In the genomic region with DNA sequence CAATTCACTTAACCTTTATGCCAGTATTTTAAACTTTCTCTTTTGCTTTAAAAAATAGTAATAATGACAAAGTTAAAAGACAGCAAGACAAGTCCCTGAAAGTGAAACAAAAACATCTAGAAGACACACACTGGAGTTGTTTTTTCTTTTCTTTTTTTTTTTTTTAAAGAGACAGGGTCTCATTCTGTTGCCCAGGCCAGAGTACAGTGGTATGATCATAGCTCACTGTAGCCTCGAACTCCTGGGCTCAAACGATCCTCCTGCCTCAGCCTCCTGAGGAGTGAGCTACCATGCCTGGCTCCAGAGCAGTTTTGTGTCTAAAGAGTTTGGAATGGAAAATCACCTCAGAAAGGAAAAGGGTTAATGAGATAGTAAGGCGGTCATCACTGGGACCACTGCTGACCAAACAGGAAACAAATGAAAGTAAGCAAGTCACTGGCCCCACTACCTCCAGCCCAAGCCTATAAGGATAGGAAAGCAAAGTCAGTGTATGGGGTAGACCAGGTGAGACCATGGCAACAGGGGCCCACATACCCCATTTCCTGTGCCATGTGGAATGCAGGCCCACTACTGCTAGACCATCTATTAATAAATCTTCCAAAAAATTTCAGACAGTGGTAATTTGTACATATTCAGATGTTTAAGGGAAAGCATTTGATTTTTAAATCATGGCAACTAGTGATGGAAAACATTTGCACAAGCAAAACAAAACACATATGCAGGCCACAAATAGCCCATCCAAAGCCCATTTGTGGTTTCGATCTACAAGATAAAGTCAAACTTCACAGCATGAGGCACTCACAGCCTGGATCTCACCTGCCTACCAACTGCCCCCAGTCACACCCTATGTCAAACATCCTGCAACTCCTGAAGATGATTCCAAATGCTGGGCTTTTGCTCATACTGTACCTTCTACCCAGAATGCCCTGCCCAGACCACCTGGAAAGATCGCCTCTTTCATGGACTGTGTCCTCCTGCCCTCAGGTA, we compare ENCODE assay signal across 8 cellular contexts.
DNase-seq lines count a peak whose midpoint lies in the region; ATAC-seq and TF ChIP-seq lines count a peak whose summit lies in the region.

No MANE protein-coding gene starts in this region.

- intact Hi-C loops in activated CD4-positive, alpha-beta memory T cell treated with anti-CD3 and anti-CD28 coated beads for 36 hours (cut with micrococcal nuclease), result no loop called here
- intact Hi-C loops in left cardiac atrium (cut with DNase I), result no loop called here

- peaks cover 2% of the 10 kb centered on the region for H3K9me3 ChIP-seq in osteoblast (ENCODE audit: low read depth, low read length)

- no peak overlapping the region for H2AFZ ChIP-seq in osteoblast (ENCODE audit: low read length)

- peaks cover 23% of the 10 kb centered on the region for H3K4me1 Mint-ChIP-seq in activated CD4-positive, alpha-beta memory T cell treated with anti-CD3 and anti-CD28 coated beads for 36 hours (ENCODE audit: low read depth)

- POLR2A ChIA-PET in activated CD4-positive, alpha-beta memory T cell treated with anti-CD3 and anti-CD28 coated beads for 36 hours (lab: Charles Lee), result no interaction called here

- H3K9me3 Mint-ChIP-seq in activated CD4-positive, alpha-beta memory T cell treated with anti-CD3 and anti-CD28 coated beads for 36 hours, result peaks cover 22% of the 10 kb centered on the region

- peak overlapping the region; percentile 47 for H3K27ac Mint-ChIP-seq in activated CD4-positive, alpha-beta memory T cell treated with anti-CD3 and anti-CD28 coated beads for 36 hours

- CTCF ChIA-PET in activated CD4-positive, alpha-beta memory T cell treated with anti-CD3 and anti-CD28 coated beads for 36 hours (lab: Charles Lee), result no interaction called here

- H3K4me2 ChIP-seq in osteoblast (ENCODE audit: insufficient read depth, low read length), result peak overlapping the region; percentile 66

- H3K4me3 Mint-ChIP-seq in activated CD4-positive, alpha-beta memory T cell treated with anti-CD3 and anti-CD28 coated beads for 36 hours, result no peak overlapping the region

- H3K4me3 ChIP-seq in osteoblast (ENCODE audit: insufficient read depth, low read length), result no peak overlapping the region

- peaks cover 4% of the 10 kb centered on the region for H3K4me1 ChIP-seq in osteoblast (ENCODE audit: insufficient read depth, low read length)

- no peaks in the 10 kb centered on the region for H3K27me3 ChIP-seq in osteoblast (ENCODE audit: insufficient read depth, low read length)

- no peaks in the 10 kb centered on the region for H4K20me1 ChIP-seq in osteoblast (ENCODE audit: insufficient read depth, low read length)

- H3K79me2 ChIP-seq in osteoblast (ENCODE audit: insufficient read depth, low read length), result no peaks in the 10 kb centered on the region

- peaks cover 13% of the 10 kb centered on the region for H3K36me3 Mint-ChIP-seq in activated CD4-positive, alpha-beta memory T cell treated with anti-CD3 and anti-CD28 coated beads for 36 hours

- no peak for DNase-seq in activated CD4-positive, alpha-beta memory T cell treated with anti-CD3 and anti-CD28 coated beads for 36 hours
- no peak for DNase-seq in osteoblast (ENCODE audit: insufficient read length, low spot score, missing footprints)
- DNase-seq in NCI-H146 (lab: John Stamatoyannopoulos, UW), result no peak
- no peak for DNase-seq in GM03348 (ENCODE audit: low spot score)
- DNase-seq in GF-D8 (lab: John Stamatoyannopoulos, UW), result no peak
- DNase-seq in left cardiac atrium, result no peak

- no peaks in the 10 kb centered on the region for H3K27me3 Mint-ChIP-seq in activated CD4-positive, alpha-beta memory T cell treated with anti-CD3 and anti-CD28 coated beads for 36 hours

- H3K36me3 ChIP-seq in osteoblast (ENCODE audit: insufficient read depth, low read length), result no peaks in the 10 kb centered on the region

- H3K27ac ChIP-seq in osteoblast (ENCODE audit: low read depth, low read length), result no peak overlapping the region

- no peak for TF ChIP-seq CTCF in osteoblast (IDR thresholded peaks at IDR 0.05; ENCODE audit: extremely low read depth, low read depth, low read length)

- ATAC-seq in GM19025 (IDR thresholded peaks at IDR 0.05; ENCODE audit: low read depth, unreplicated experiment), result peak; percentile 83
- peak; percentile 54 for ATAC-seq in HG02870 (IDR thresholded peaks at IDR 0.05; ENCODE audit: unreplicated experiment)
- no peak for ATAC-seq in left cardiac atrium

Comparison
In these comparisons a context has a peak if more than half of its experiments do, and no peak if none do; other contexts are left out.
1. ATAC-seq: peak in GM19025 (single experiment) and HG02870 (single experiment); none in left cardiac atrium (0 of 2).